In genomic region chr4:143996193-143996592, GRCh38 we compare ENCODE assay signal across 14 cellular contexts. TPM values are rescaled to one million over a fixed set of nuclear protein-coding genes. Genes with fewer than 3 reads are reported as not detected.
DNase-seq lines count a peak whose midpoint lies in the region; ATAC-seq, FAIRE-seq and TF ChIP-seq lines count a peak whose summit lies in the region.
"Not testable (repeated sequence)": the region's sequence is repeated elsewhere in the genome, so short reads cannot be mapped to it uniquely, and the experiment has no call there.
"Had no signal": no experiment of that assay in that cellular context is flagged by ENCODE, and none has a peak within 500 bp of the region (broad histone marks: within the 10 kb centered on the region; RNA-seq: fewer than 3 reads in every experiment).

No MANE protein-coding gene starts in this region.

- not testable (repeated sequence) for H3F3A ChIP-seq in MM.1S (ENCODE audit: insufficient read depth, low read length)

- not testable (repeated sequence) for H3K79me2 ChIP-seq in MM.1S (ENCODE audit: low read length); OCI-LY7 (ENCODE audit: insufficient read depth, low read depth, low read length); GM12878 (ENCODE audit: control insufficient read depth, insufficient read depth, low read length)

- not testable (repeated sequence) for H4K20me1 ChIP-seq in MM.1S (ENCODE audit: insufficient read depth, low read length); OCI-LY7 (ENCODE audit: insufficient read depth, low read length); GM12878 (ENCODE audit: control insufficient read depth, insufficient read depth)

- H2AFZ ChIP-seq in MM.1S (ENCODE audit: low read length); OCI-LY7 (ENCODE audit: low read length); GM12878 (ENCODE audit: control insufficient read depth, low read depth, low read length): not testable (repeated sequence)

- TF ChIP-seq POLR2A in GM12878 (IDR thresholded peaks at IDR 0.05; ENCODE audit: low read depth, low read length): not testable (repeated sequence)

- not testable (repeated sequence) for H3K4me2 ChIP-seq in MM.1S (ENCODE audit: low read depth, low read length); OCI-LY7 (ENCODE audit: low read length); GM12878 (ENCODE audit: control insufficient read depth, insufficient read depth)

- not testable (repeated sequence) for H3K27me3 ChIP-seq in MM.1S (replicated peaks; ENCODE audit: insufficient read depth, low read length); GM12878 (replicated peaks in 1 of 2; ENCODE audit: control insufficient read depth in 2 of 2, insufficient read depth in 2 of 2, low read length in 1 of 2)

- not testable (repeated sequence) for TF ChIP-seq CTCF in MM.1S (IDR thresholded peaks at IDR 0.05; ENCODE audit: low read length); OCI-LY7 (conservative IDR thresholded peaks at IDR 0.05; ENCODE audit: low read length); GM12878 (IDR thresholded peaks at IDR 0.05 in 2 of 3, conservative IDR thresholded peaks at IDR 0.05 in 1 of 3; ENCODE audit: control insufficient read depth in 2 of 3, extremely low read depth in 1 of 3, insufficient read depth in 1 of 3, low read depth in 3 of 3, low read length in 3 of 3)

- POLR2A ChIA-PET in OCI-LY7 (lab: Charles Lee); GM12878 (lab: Charles Lee): not testable (repeated sequence)

- not testable (repeated sequence) for H3K36me3 ChIP-seq in MM.1S (replicated peaks; ENCODE audit: insufficient read depth, low read length); OCI-LY7 (ENCODE audit: insufficient read depth, low read length); GM12878 (ENCODE audit: control insufficient read depth in 2 of 2, insufficient read depth in 2 of 2, low read length in 1 of 2)

- not testable (repeated sequence) for TF ChIP-seq EP300 in GM12878 (IDR thresholded peaks at IDR 0.05; ENCODE audit: borderline replicate concordance in 1 of 2, control insufficient read depth in 1 of 2, low read depth in 2 of 2, low read length in 2 of 2)

- not testable (repeated sequence) for H3K27ac ChIP-seq in MM.1S (ENCODE audit: low read length); OCI-LY7 (ENCODE audit: low read depth, low read length, poor library complexity, severe bottlenecking); GM12878 (ENCODE audit: control insufficient read depth, insufficient read depth)

- intact Hi-C loops in OCI-LY7 (cut with micrococcal nuclease; ENCODE audit: unreplicated experiment); GM12878 (cut with micrococcal nuclease; ENCODE audit: unreplicated experiment): not testable (repeated sequence)

- 6% methylated on average over 4 of the region's 4 CpGs for WGBS in GM12878 (ENCODE audit: insufficient coverage, insufficient replicate concordance, low lambda C conversion rate, missing lambda C conversion rate)

- H3K9me3 ChIP-seq in MM.1S (replicated peaks; ENCODE audit: insufficient read depth, low read length); OCI-LY7 (ENCODE audit: low read length); GM12878 (replicated peaks; ENCODE audit: control insufficient read depth, insufficient read depth, low read length): not testable (repeated sequence)

- CTCF ChIA-PET in OCI-LY7 (lab: Charles Lee; ENCODE audit: unreplicated experiment); GM12878 (lab: Yijun Ruan, JAX): not testable (repeated sequence)

- RAD21 ChIA-PET in GM12878 (lab: Charles Lee; ENCODE audit: unreplicated experiment): not testable (repeated sequence)

- SMC1A ChIA-PET in GM12878 (lab: Charles Lee; ENCODE audit: uncharacterized antibody, unreplicated experiment): not testable (repeated sequence)

- not testable (repeated sequence) for H3K4me1 ChIP-seq in MM.1S (ENCODE audit: low read length); OCI-LY7 (ENCODE audit: insufficient read depth, low read length, poor library complexity, severe bottlenecking); GM12878 (ENCODE audit: control insufficient read depth, insufficient read depth, low read length)

- ATAC-seq in GM18511 (IDR thresholded peaks at IDR 0.05; ENCODE audit: unreplicated experiment) (peak; percentile 56), GM12878 (peak; percentile 52)

- in situ Hi-C loops in GM12878 (cut with MboI): not testable (repeated sequence)

- not testable (repeated sequence) for H3K9ac ChIP-seq in MM.1S (ENCODE audit: low read length); GM12878 (ENCODE audit: control insufficient read depth, insufficient read depth, low read length)

- not testable (repeated sequence) for BruUV-seq in OCI-LY7 (replicated peaks; lab: Mats Ljungman, UMichigan); GM12878 (replicated peaks; lab: Mats Ljungman, UMichigan)

- DNase-seq in DMS153 (lab: John Stamatoyannopoulos, UW): peak; percentile 8
- DNase-seq in MM.1S: peak; percentile 18
- DNase-seq in NCI-H510A (lab: John Stamatoyannopoulos, UW): peak; percentile 5
- peak; percentile 38 for DNase-seq in NCI-H526 treated with DMSO at 0.1 percent for 48 hours (lab: John Stamatoyannopoulos, UW)
- DNase-seq in OCI-LY7 (ENCODE audit: low spot score): peak; percentile 41
- DNase-seq in GM12878 (ENCODE audit: low read depth, low spot score): not testable (repeated sequence)

- not testable (repeated sequence) for FAIRE-seq in GM12878 (lab: Jason Lieb, UNC)

- not testable (repeated sequence) for H3K9me2 ChIP-seq in MM.1S (replicated peaks; ENCODE audit: insufficient read depth, low read length); OCI-LY7 (ENCODE audit: insufficient read depth, low read length)

- not testable (repeated sequence) for H3K4me3 ChIP-seq in MM.1S (ENCODE audit: low read length); OCI-LY7 (ENCODE audit: low read depth, low read length, poor library complexity, severe bottlenecking); GM12878

- not testable (repeated sequence) for TF ChIP-seq RAD21 in GM12878 (IDR thresholded peaks at IDR 0.05; ENCODE audit: insufficient read depth, low read depth, low read length)

RNA-seq across cellular contexts. Expression of gene GYPB, which starts 23.0 kb away (rescaled TPM):
- total RNA-seq in OCI-LY7 (2014; rRNA removed; shearing (Covaris generic)): not detected in 2 replicates
- total RNA-seq in OCI-LY7 (2022): not detected in 2 replicates
- total RNA-seq in GM12878 (2013; cell fraction: nucleolus; rRNA removed): not detected in 2 replicates
- total RNA-seq in GM12878 (2014; rRNA removed): not detected in 2 replicates
- not detected in 2 replicates for total RNA-seq in GM12878 (2014; rRNA removed; fragmentation: Illumina TruSeq; extraction: Trizol)
- total RNA-seq in GM12878 (2021): not detected in 2 replicates
- polyA plus RNA-seq in GM12878 (2011; ENCODE audit: low read depth): not detected
- not detected in 2 replicates for polyA plus RNA-seq in GM12878 (2011; rRNA removed)
- not detected in 2 replicates for polyA plus RNA-seq in GM12878 (2011; cell fraction: cytosol; rRNA removed)
- polyA plus RNA-seq in GM12878 (2011; cell fraction: nucleus; rRNA removed): not detected in 2 replicates
- polyA plus RNA-seq in GM12878 (2012): not detected in 2 replicates
- polyA plus RNA-seq in GM12878 (2014; fragmentation: Illumina TruSeq; extraction: Trizol): not detected in 2 replicates
- not detected for polyA plus RNA-seq in GM12878 (2014; fragmentation: Nextera tagmentation; extraction: Ambion mirVana)
- polyA plus RNA-seq in GM12878 (2014; rRNA removed): not detected in 2 replicates
- polyA plus RNA-seq in GM12878 (2016; fragmentation: Nextera tagmentation; extraction: Ambion mirVana): under 1 TPM in 1 of 2 experiments, not detected in 1; 0.36 TPM
- not detected in 2 replicates for polyA minus RNA-seq in GM12878 (2011; rRNA and poly(A)+ RNA removed)
- polyA minus RNA-seq in GM12878 (2011; cell fraction: cytosol; rRNA and poly(A)+ RNA removed): not detected in 2 replicates
- polyA minus RNA-seq in GM12878 (2011; cell fraction: nucleus; rRNA and poly(A)+ RNA removed): not detected in 2 replicates
- total RNA-seq: A172; A673; CD4-positive, alpha-beta memory T cell; GM23248; H1; H7 had no signal
- polyA plus RNA-seq: BJ; CD4-positive, alpha-beta memory T cell; H1 had no signal
